Comparison of ENCODE assay signal across 19 cellular contexts in the genomic region with DNA sequence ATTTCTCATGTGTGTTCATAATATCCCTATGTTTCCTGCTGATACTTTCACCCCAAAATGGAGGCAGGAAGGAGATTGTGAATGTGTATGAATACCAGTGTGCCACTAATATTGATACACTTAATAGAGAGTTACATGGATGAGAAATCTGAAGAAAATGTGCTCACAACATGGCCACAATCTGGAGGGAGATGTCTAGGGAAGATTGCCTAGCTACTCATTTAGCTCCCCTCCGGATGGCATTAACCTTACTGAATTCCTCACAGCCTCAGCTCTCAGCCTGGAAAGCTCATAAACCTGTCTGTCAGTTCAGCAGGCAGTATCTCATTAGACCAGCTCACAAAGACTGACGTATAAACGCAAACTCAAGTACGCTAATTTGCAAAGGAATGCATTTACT. TPM values are rescaled to one million over a fixed set of nuclear protein-coding genes. Genes with fewer than 3 reads are reported as not detected.
DNase-seq lines count a peak whose midpoint lies in the region; ATAC-seq and TF ChIP-seq lines count a peak whose summit lies in the region.
"Had no signal": no experiment of that assay in that cellular context is flagged by ENCODE, and none has a peak within 500 bp of the region (broad histone marks: within the 10 kb centered on the region; RNA-seq: fewer than 3 reads in every experiment).

No MANE protein-coding gene starts in this region.

- CTCF ChIA-PET in A673 (lab: Charles Lee) (no interaction called here), HEK293T (lab: Yijun Ruan, JAX) (interaction anchor here (1.1 kb wide), 1 partner anchor 187 kb away, joined by 3 read pairs; no protein-coding TSS in a partner anchor)

- H3K9me3 ChIP-seq in A673 (ENCODE audit: low read depth, low read length, poor library complexity, severe bottlenecking) (no peaks in the 10 kb centered on the region), WERI-Rb-1 (ENCODE audit: severe bottlenecking) (no peaks in the 10 kb centered on the region), BE2C (no peaks in the 10 kb centered on the region), gastrocnemius medialis (no peaks in the 10 kb centered on the region)
- H3K9me3 ChIP-seq: ascending aorta, esophagus squamous epithelium, thoracic aorta had no signal

- in situ Hi-C loops in gastrocnemius medialis (cut with MboI; ENCODE audit: low sequenced_read_pairs in 4 of 4) = no loop called here

- no peak for TF ChIP-seq POLR2A in gastrocnemius medialis (IDR thresholded peaks at IDR 0.05)

- BruUV-seq in A673 (replicated peaks; lab: Mats Ljungman, UMichigan) = no TSS peak

- DNase-seq in A673 (ENCODE audit: low spot score) (peak; percentile 27), HEK293T (ENCODE audit: extremely low spot score) (peak; percentile 54), WERI-Rb-1 (peak; percentile 13), iPS-NIHi11 (ENCODE audit: low spot score) (peak; percentile 19), BE2C (no peak), Right ventricle myocardium inferior (ENCODE audit: missing footprints) (no peak), gastrocnemius medialis (no peak)
- DNase-seq: activated CD8-positive, alpha-beta memory T cell treated with anti-CD3 and anti-CD28 coated beads, Interleukin-2, amount 10 ng/mL, durations not matched to agents 7 days and 5 days; activated gamma-delta T cell; cortex of kidney; esophagus squamous epithelium; hippocampal formation; naive thymus-derived CD8-positive, alpha-beta T cell; NCI-H446 treated with DMSO at 0.1 percent for 48 hours; stimulated activated CD4-positive, alpha-beta T cell treated with anti-CD3 and anti-CD28 coated beads, Interleukin-4, amount 100 ng/mL, for 1 hour had no signal

- H3K4me1 ChIP-seq in A673 (ENCODE audit: insufficient read depth, low read length, poor library complexity, severe bottlenecking) (no peaks in the 10 kb centered on the region), BE2C (no peaks in the 10 kb centered on the region), gastrocnemius medialis (no peaks in the 10 kb centered on the region)
- H3K4me1 ChIP-seq: ascending aorta, esophagus squamous epithelium had no signal

- no peak for TF ChIP-seq CTCF in A673 (conservative IDR thresholded peaks at IDR 0.05; ENCODE audit: low read depth, low read length)
- no peak for TF ChIP-seq CTCF in WERI-Rb-1 (IDR thresholded peaks at IDR 0.05; ENCODE audit: low read depth, low read length)
- TF ChIP-seq CTCF in BE2C (IDR thresholded peaks at IDR 0.05; ENCODE audit: low read depth, low read length) = no peak
- no peak for TF ChIP-seq CTCF in gastrocnemius medialis (IDR thresholded peaks at IDR 0.05 in 4 of 5, conservative IDR thresholded peaks at IDR 0.05 in 1 of 5)

- H3K27me3 ChIP-seq in A673 (replicated peaks; ENCODE audit: insufficient read depth, low read depth, low read length, poor library complexity) = peaks cover 5% of the 10 kb centered on the region
- H3K27me3 ChIP-seq in WERI-Rb-1 (ENCODE audit: insufficient read depth, low read depth, severe bottlenecking) = no peaks in the 10 kb centered on the region
- peaks cover 6% of the 10 kb centered on the region; the same call in 1 of the 2 replicates for H3K27me3 ChIP-seq in BE2C
- no peaks in the 10 kb centered on the region for H3K27me3 ChIP-seq in gastrocnemius medialis
- H3K27me3 ChIP-seq: ascending aorta, esophagus squamous epithelium had no signal

- H3K27ac ChIP-seq in A673 (ENCODE audit: low read depth, low read length, poor library complexity, severe bottlenecking) (no peak overlapping the region), WERI-Rb-1 (no peak overlapping the region), gastrocnemius medialis (no peak overlapping the region)
- H3K27ac ChIP-seq: ascending aorta, esophagus squamous epithelium, thoracic aorta had no signal

- H3K4me3 ChIP-seq in A673 (ENCODE audit: low read depth, low read length, poor library complexity, severe bottlenecking) (no peak overlapping the region), WERI-Rb-1 (ENCODE audit: low read depth, low read length) (no peak overlapping the region), BE2C (ENCODE audit: low read depth, low read length) (no peak overlapping the region), gastrocnemius medialis (no peak overlapping the region)
- H3K4me3 ChIP-seq: ascending aorta, esophagus squamous epithelium, thoracic aorta had no signal

- POLR2A ChIA-PET in A673 (lab: Charles Lee; ENCODE audit: low non-redundant PET) (no interaction called here), HEK293T (lab: Yijun Ruan, JAX) (interaction anchor here (0.7 to 2.6 kb wide), 3 partner anchors 8 to 24 kb away, joined by 3 to 18 read pairs (median 3); partner anchors contain the start of gene DMTF1)

- intact Hi-C loops in A673 (cut with micrococcal nuclease; ENCODE audit: unreplicated experiment) = no loop called here
- intact Hi-C loops in Right ventricle myocardium inferior (cut with DNase I) = no loop called here
- intact Hi-C loops in gastrocnemius medialis (cut with DNase I; ENCODE audit: low total_unique reads) = no loop called here

- H3K36me3 ChIP-seq in A673 (ENCODE audit: insufficient read depth, low read length, poor library complexity, severe bottlenecking) = no peaks in the 10 kb centered on the region
- no peaks in the 10 kb centered on the region for H3K36me3 ChIP-seq in WERI-Rb-1
- no peaks in the 10 kb centered on the region for H3K36me3 ChIP-seq in BE2C
- H3K36me3 ChIP-seq in gastrocnemius medialis = no peaks in the 10 kb centered on the region
- H3K36me3 ChIP-seq: ascending aorta, esophagus squamous epithelium, thoracic aorta had no signal

- no peak for ATAC-seq in HG03354 (IDR thresholded peaks at IDR 0.05; ENCODE audit: poor library complexity, severe bottlenecking, unreplicated experiment)
- ATAC-seq in Right ventricle myocardium inferior = no peak
- ATAC-seq in gastrocnemius medialis = no peak
- ATAC-seq: activated CD4-positive, CD25-positive, alpha-beta regulatory T cell treated with anti-CD3 and anti-CD28 coated beads, Interleukin-2, amount 50 U/mL, for 24 hours; activated CD8-positive, alpha-beta memory T cell treated with anti-CD3 and anti-CD28 coated beads, Interleukin-2, amount 10 ng/mL, durations not matched to agents 7 days and 5 days; naive thymus-derived CD8-positive, alpha-beta T cell had no signal

TF ChIP-seq in HEK293T, 16 proteins besides CTCF, POLR2A, EP300 and RAD21:
- TF ChIP-seq ARNT (IDR thresholded peaks at IDR 0.05) (no peak), CTBP1 (IDR thresholded peaks at IDR 0.05; ENCODE audit: borderline replicate concordance) (no peak), BHLHE40 (IDR thresholded peaks at IDR 0.05; ENCODE audit: borderline replicate concordance) (no peak), FOXK2 (IDR thresholded peaks at IDR 0.05) (no peak), HDGF (IDR thresholded peaks at IDR 0.05; ENCODE audit: borderline replicate concordance) (no peak), FOXM1 (IDR thresholded peaks at IDR 0.05; ENCODE audit: borderline replicate concordance) (no peak)
- TF ChIP-seq, protein P1, sequence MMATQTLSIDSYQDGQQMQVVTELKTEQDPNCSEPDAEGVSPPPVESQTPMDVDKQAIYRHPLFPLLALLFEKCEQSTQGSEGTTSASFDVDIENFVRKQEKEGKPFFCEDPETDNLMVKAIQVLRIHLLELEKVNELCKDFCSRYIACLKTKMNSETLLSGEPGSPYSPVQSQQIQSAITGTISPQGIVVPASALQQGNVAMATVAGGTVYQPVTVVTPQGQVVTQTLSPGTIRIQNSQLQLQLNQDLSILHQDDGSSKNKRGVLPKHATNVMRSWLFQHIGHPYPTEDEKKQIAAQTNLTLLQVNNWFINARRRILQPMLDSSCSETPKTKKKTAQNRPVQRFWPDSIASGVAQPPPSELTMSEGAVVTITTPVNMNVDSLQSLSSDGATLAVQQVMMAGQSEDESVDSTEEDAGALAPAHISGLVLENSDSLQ (IDR thresholded peaks at IDR 0.05) = peak; percentile 98

RNA-seq across cellular contexts. Expression of gene DMTF1, which starts 23.4 kb away (rescaled TPM):
- total RNA-seq in A673 (2021) = 90.5 and 94.3 TPM in 2 replicates
- 86.9 TPM for polyA plus RNA-seq in BE2C (2012; ENCODE audit: insufficient read depth, insufficient read length, low read depth)
- total RNA-seq in Right ventricle myocardium inferior = 22.1 TPM
- 10 to 100 TPM; 10.6 to 31.9 (median 13.1) TPM for total RNA-seq in gastrocnemius medialis

Comparison
In these comparisons a context has a peak if more than half of its experiments do, and no peak if none do; other contexts are left out.
1. DNase-seq: peak in A673 (single experiment), HEK293T (single experiment), WERI-Rb-1 (single experiment) and iPS-NIHi11 (single experiment); none in BE2C (single experiment), Right ventricle myocardium inferior (single experiment) and gastrocnemius medialis (0 of 2).